Comparison of ENCODE assay signal across 16 cellular contexts in the genomic region with DNA sequence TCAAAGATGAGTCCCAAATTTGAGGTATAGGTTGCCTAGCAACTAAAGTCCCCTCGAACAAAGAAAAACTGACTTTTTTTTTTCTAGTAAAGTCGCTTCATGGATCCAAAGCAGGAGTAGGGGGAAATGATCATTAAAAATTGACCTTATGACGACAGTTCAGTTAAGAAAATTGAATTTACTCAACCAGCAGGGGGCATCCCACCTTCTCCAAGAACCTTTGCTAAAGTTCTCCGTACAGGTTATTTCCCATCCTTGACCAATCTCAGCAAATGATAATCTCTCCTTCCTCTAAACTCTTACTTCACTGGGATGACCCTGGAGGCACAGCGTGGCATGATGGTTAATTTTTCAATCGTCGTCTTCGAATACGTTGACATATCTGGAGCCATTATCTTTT.
DNase-seq lines count a peak whose midpoint lies in the region; ATAC-seq, FAIRE-seq and TF ChIP-seq lines count a peak whose summit lies in the region.
"Had no signal": no experiment of that assay in that cellular context is flagged by ENCODE, and none has a peak within 500 bp of the region (broad histone marks: within the 10 kb centered on the region; RNA-seq: fewer than 3 reads in every experiment).

No MANE protein-coding gene starts in this region.

- H3K4me3 ChIP-seq in HepG2 (replicated peaks in 1 of 3; ENCODE audit: insufficient read depth in 1 of 3, low read depth in 2 of 3, low read length in 3 of 3), result no peak overlapping the region
- H3K4me3 ChIP-seq in right lobe of liver, result no peak overlapping the region
- H3K4me3 ChIP-seq in dorsolateral prefrontal cortex, result no peak overlapping the region
- H3K4me3 ChIP-seq in upper lobe of right lung, result no peak overlapping the region
- H3K4me3 ChIP-seq: SK-N-MC, tibial nerve had no signal

- BruUV-seq in HepG2 (replicated peaks; lab: Mats Ljungman, UMichigan), result no TSS peak

- no peak overlapping the region for H2AFZ ChIP-seq in HepG2 (ENCODE audit: low read length)

- TF ChIP-seq CTCF in HepG2 (CRISPR knock-in tag; IDR thresholded peaks at IDR 0.05) (no peak), right lobe of liver (IDR thresholded peaks at IDR 0.05) (peak in 1 of 4 donors; percentile 37), dorsolateral prefrontal cortex (IDR thresholded peaks at IDR 0.05 in 54 of 56, conservative IDR thresholded peaks at IDR 0.05 in 2 of 56; ENCODE audit: low read depth in 1 of 56, partially characterized antibody in 56 of 56) (peak in 36 of 56 donors; percentile 10 to 46 (median 28)), upper lobe of right lung (IDR thresholded peaks at IDR 0.05) (peak; percentile 28)

- H3K4me3 Mint-ChIP-seq in activated naive CD4-positive, alpha-beta T cell treated with anti-CD3 and anti-CD28 coated beads for 36 hours, result no peak overlapping the region
- H3K4me3 Mint-ChIP-seq: CD4-positive, alpha-beta T cell had no signal

- H3K36me3 ChIP-seq in HepG2 (replicated peaks in 1 of 2; ENCODE audit: control insufficient read depth in 1 of 2, insufficient read depth in 2 of 2, low read length in 2 of 2) (no peaks in the 10 kb centered on the region), right lobe of liver (no peaks in the 10 kb centered on the region), upper lobe of right lung (no peaks in the 10 kb centered on the region)
- H3K36me3 ChIP-seq: tibial nerve had no signal

- H3K9ac ChIP-seq in HepG2 (ENCODE audit: insufficient read depth, low read depth, low read length), result no peak overlapping the region

- TF ChIP-seq EP300 in HepG2 (IDR thresholded peaks at IDR 0.05; ENCODE audit: low read depth in 2 of 2, low read length in 2 of 2), result no peak
- TF ChIP-seq EP300 in HepG2 (CRISPR knock-in tag; IDR thresholded peaks at IDR 0.05; ENCODE audit: borderline replicate concordance), result no peak

- no peaks in the 10 kb centered on the region for H3K27me3 Mint-ChIP-seq in activated naive CD4-positive, alpha-beta T cell treated with anti-CD3 and anti-CD28 coated beads for 36 hours (ENCODE audit: low read depth)
- H3K27me3 Mint-ChIP-seq: CD4-positive, alpha-beta T cell had no signal

- H4K20me1 ChIP-seq in HepG2 (ENCODE audit: insufficient read depth, low read length), result no peaks in the 10 kb centered on the region

- TF ChIP-seq POLR2A in HepG2 (IDR thresholded peaks at IDR 0.05; ENCODE audit: insufficient read depth in 1 of 2, low read depth in 2 of 2, low read length in 2 of 2), result no peak
- TF ChIP-seq POLR2A in right lobe of liver (IDR thresholded peaks at IDR 0.05), result no peak

- no peaks in the 10 kb centered on the region for H3K79me2 ChIP-seq in HepG2 (ENCODE audit: insufficient read depth, low read length)

- no peaks in the 10 kb centered on the region for H3K4me1 Mint-ChIP-seq in activated naive CD4-positive, alpha-beta T cell treated with anti-CD3 and anti-CD28 coated beads for 36 hours (ENCODE audit: low read depth)

- in situ Hi-C loops in HepG2 (cut with HindIII; ENCODE audit: extremely low pct_ligation_motif_present, low pct_unique_long_range_greater_than_20kb), result no loop called here

- 62% methylated on average over 9 of the region's 9 CpGs for WGBS in HepG2 (ENCODE audit: low lambda C conversion rate)
- 66% methylated on average over 9 of the region's 9 CpGs for WGBS in right lobe of liver (ENCODE audit: insufficient coverage, low coverage, low lambda C conversion rate, missing lambda C conversion rate)

- H3K9me3 ChIP-seq in HepG2 (ENCODE audit: low read length) (no peaks in the 10 kb centered on the region), right lobe of liver (no peaks in the 10 kb centered on the region), upper lobe of right lung (no peaks in the 10 kb centered on the region)

- H3K27ac Mint-ChIP-seq in activated naive CD4-positive, alpha-beta T cell treated with anti-CD3 and anti-CD28 coated beads for 36 hours, result no peak overlapping the region
- H3K27ac Mint-ChIP-seq: CD4-positive, alpha-beta T cell had no signal

- no peaks in the 10 kb centered on the region for H3K27me3 ChIP-seq in HepG2 (ENCODE audit: control insufficient read depth in 1 of 2, insufficient read depth in 2 of 2, low read length in 2 of 2)
- H3K27me3 ChIP-seq in right lobe of liver, result no peaks in the 10 kb centered on the region
- no peaks in the 10 kb centered on the region for H3K27me3 ChIP-seq in dorsolateral prefrontal cortex
- H3K27me3 ChIP-seq in upper lobe of right lung, result no peaks in the 10 kb centered on the region
- H3K27me3 ChIP-seq: tibial nerve had no signal

- no peak for ATAC-seq in HepG2
- ATAC-seq in right lobe of liver, result no peak
- no peak for ATAC-seq in upper lobe of right lung
- no peak for ATAC-seq in GM21825 (IDR thresholded peaks at IDR 0.05; ENCODE audit: unreplicated experiment)

- H3K9me3 Mint-ChIP-seq in activated naive CD4-positive, alpha-beta T cell treated with anti-CD3 and anti-CD28 coated beads for 36 hours, result peaks cover 13% of the 10 kb centered on the region

- H3K4me1 ChIP-seq in HepG2 (ENCODE audit: insufficient read depth, low read length) (no peaks in the 10 kb centered on the region), right lobe of liver (no peaks in the 10 kb centered on the region), upper lobe of right lung (no peaks in the 10 kb centered on the region)
- H3K4me1 ChIP-seq: tibial nerve had no signal

- FAIRE-seq in HepG2 (lab: Jason Lieb, UNC), result no peak

- DNase-seq in HepG2 (ENCODE audit: low spot score) (peak; percentile 6), right lobe of liver (no peak), NAMALWA (ENCODE audit: low spot score) (peak; percentile 34), dorsolateral prefrontal cortex (no peak), upper lobe of right lung (no peak), NCI-H1092 treated with DMSO at 0.1 percent for 48 hours (lab: John Stamatoyannopoulos, UW) (no peak)
- DNase-seq in activated naive CD4-positive, alpha-beta T cell treated with anti-CD3 and anti-CD28 coated beads for 36 hours, result no peak
- DNase-seq: activated CD4-positive, alpha-beta T cell treated with anti-CD3 and anti-CD28 coated beads for 48 hours; activated naive CD4-positive, alpha-beta T cell; CD4-positive, alpha-beta T cell; cortex of kidney; mesenchymal stem cell; NCI-H2171 had no signal

- POLR2A ChIA-PET in HepG2 (lab: Yijun Ruan, JAX), result no interaction called here

- no peaks in the 10 kb centered on the region for H3K36me3 Mint-ChIP-seq in activated naive CD4-positive, alpha-beta T cell treated with anti-CD3 and anti-CD28 coated beads for 36 hours (ENCODE audit: low read depth)

- TF ChIP-seq RAD21 in HepG2 (CRISPR knock-in tag; IDR thresholded peaks at IDR 0.05), result no peak

- no peak overlapping the region for H3K27ac ChIP-seq in HepG2 (ENCODE audit: extremely low read length, insufficient read depth, low read length)
- no peak overlapping the region for H3K27ac ChIP-seq in right lobe of liver
- no peak overlapping the region for H3K27ac ChIP-seq in dorsolateral prefrontal cortex
- H3K27ac ChIP-seq in upper lobe of right lung, result no peak overlapping the region
- H3K27ac ChIP-seq: SK-N-MC, tibial nerve had no signal

- no peak overlapping the region for H3K4me2 ChIP-seq in HepG2 (ENCODE audit: low read depth, low read length)

- CTCF ChIA-PET in HepG2 (lab: Yijun Ruan, JAX; ENCODE audit: low intra/inter-chr PET ratio, low total read pairs), result interaction anchor here (0.9 kb wide), 1 partner anchor 311 kb away, joined by 3 read pairs; no protein-coding TSS in a partner anchor
- CTCF ChIA-PET in activated naive CD4-positive, alpha-beta T cell treated with anti-CD3 and anti-CD28 coated beads for 36 hours (lab: Charles Lee), result no interaction called here

- intact Hi-C loops in HepG2 (cut with micrococcal nuclease; ENCODE audit: unreplicated experiment), result loop anchor here (5.0 to 10.0 kb wide), 2 partner anchors 308 to 601 kb away; no protein-coding TSS in a partner anchor
- intact Hi-C loops in right lobe of liver (cut with DNase I), result no loop called here
- intact Hi-C loops in dorsolateral prefrontal cortex (cut with DNase I), result no loop called here
- intact Hi-C loops in upper lobe of right lung (cut with DNase I), result no loop called here
- intact Hi-C loops in activated naive CD4-positive, alpha-beta T cell treated with anti-CD3 and anti-CD28 coated beads for 36 hours (cut with micrococcal nuclease), result loop anchor here (10.0 kb wide), 1 partner anchor 311 kb away; no protein-coding TSS in a partner anchor

TF ChIP-seq in HepG2, 621 proteins besides CTCF, POLR2A, EP300 and RAD21 (continues in another document):
- TF ChIP-seq STAG1 (CRISPR knock-in tag; IDR thresholded peaks at IDR 0.05), result peak; percentile 22; the same call in 1 of the 2 replicates

Comparison
In these comparisons a context has a peak if more than half of its experiments do, and no peak if none do; other contexts are left out.
1. DNase-seq: peak in HepG2 (single experiment) and NAMALWA (single experiment); none in right lobe of liver (0 of 3), dorsolateral prefrontal cortex (0 of 10), upper lobe of right lung (single experiment), activated naive CD4-positive, alpha-beta T cell treated with anti-CD3 and anti-CD28 coated beads for 36 hours (single experiment) and NCI-H1092 treated with DMSO at 0.1 percent for 48 hours (single experiment).
2. intact Hi-C loops: an anchor here in HepG2 (5.0 to 10.0 kb wide) and activated naive CD4-positive, alpha-beta T cell treated with anti-CD3 and anti-CD28 coated beads for 36 hours (10.0 kb wide); none called in right lobe of liver, dorsolateral prefrontal cortex and upper lobe of right lung.